Comparison of ENCODE assay signal across 7 cellular contexts in genomic region chr2:195656131-195656858, GRCh38. TPM values are rescaled to one million over a fixed set of nuclear protein-coding genes. Genes with fewer than 3 reads are reported as not detected.
DNase-seq lines count a peak whose midpoint lies in the region; ATAC-seq and TF ChIP-seq lines count a peak whose summit lies in the region.

No MANE protein-coding gene starts in this region.

- H3K27me3 ChIP-seq in H7 (ENCODE audit: control insufficient read depth, insufficient read depth, low read length) (no peaks in the 10 kb centered on the region), OCI-LY1 (ENCODE audit: insufficient read depth, low read length) (no peaks in the 10 kb centered on the region), endocrine pancreas (ENCODE audit: control insufficient read depth, insufficient read depth, low read length) (no peaks in the 10 kb centered on the region), osteoblast (ENCODE audit: insufficient read depth, low read length) (no peaks in the 10 kb centered on the region)

- ATAC-seq in HG03439 (IDR thresholded peaks at IDR 0.05; ENCODE audit: unreplicated experiment) (no peak), GM19455 (IDR thresholded peaks at IDR 0.05; ENCODE audit: unreplicated experiment) (no peak)

- H3K4me3 ChIP-seq in H7 (ENCODE audit: insufficient read depth, low read depth, low read length) (peak overlapping the region; percentile 91), OCI-LY1 (ENCODE audit: low read depth, low read length, poor library complexity, severe bottlenecking) (peak overlapping the region; percentile 90), endocrine pancreas (ENCODE audit: control insufficient read depth, insufficient read depth, low read length) (peak overlapping the region; percentile 80), osteoblast (ENCODE audit: insufficient read depth, low read length) (peak overlapping the region; percentile 88)

- H3K79me2 ChIP-seq in OCI-LY1 (ENCODE audit: insufficient read depth, low read length) (peaks cover 8% of the 10 kb centered on the region), osteoblast (ENCODE audit: insufficient read depth, low read length) (peaks cover 37% of the 10 kb centered on the region)

- no peak for DNase-seq in H7
- no peak for DNase-seq in osteoblast (ENCODE audit: insufficient read length, low spot score, missing footprints)
- DNase-seq in effector CD8-positive, alpha-beta T cell (lab: John Stamatoyannopoulos, UW), result no peak

- H3K36me3 ChIP-seq in H7 (replicated peaks; ENCODE audit: control insufficient read depth, insufficient read depth, low read length), result no peaks in the 10 kb centered on the region
- no peaks in the 10 kb centered on the region for H3K36me3 ChIP-seq in OCI-LY1 (ENCODE audit: insufficient read depth, low read length)
- no peaks in the 10 kb centered on the region for H3K36me3 ChIP-seq in endocrine pancreas (ENCODE audit: control insufficient read depth, insufficient read depth, low read length)
- H3K36me3 ChIP-seq in osteoblast (ENCODE audit: insufficient read depth, low read length), result no peaks in the 10 kb centered on the region

- H3K9me2 ChIP-seq in OCI-LY1 (ENCODE audit: low read depth, low read length), result no peaks in the 10 kb centered on the region

- no peak overlapping the region for H3K27ac ChIP-seq in OCI-LY1 (ENCODE audit: low read depth, low read length, poor library complexity, severe bottlenecking)
- peak overlapping the region; percentile 86 for H3K27ac ChIP-seq in osteoblast (ENCODE audit: low read depth, low read length)

- H2AFZ ChIP-seq in OCI-LY1 (ENCODE audit: low read length) (peak overlapping the region; percentile 7), osteoblast (ENCODE audit: low read length) (peak overlapping the region; percentile 53)

- H3F3A ChIP-seq in OCI-LY1 (ENCODE audit: insufficient read depth, low read length), result peaks cover 7% of the 10 kb centered on the region; the same call in 1 of the 2 replicates

- H3K9ac ChIP-seq in OCI-LY1 (ENCODE audit: low read length) (peak overlapping the region; percentile 83), endocrine pancreas (ENCODE audit: control insufficient read depth, insufficient read depth, low read length) (peak overlapping the region; percentile 55)

- H4K20me1 ChIP-seq in OCI-LY1 (ENCODE audit: insufficient read depth, low read length), result no peaks in the 10 kb centered on the region
- peaks cover 13% of the 10 kb centered on the region for H4K20me1 ChIP-seq in osteoblast (ENCODE audit: insufficient read depth, low read length)

- peaks cover 32% of the 10 kb centered on the region for H3K4me1 ChIP-seq in OCI-LY1 (ENCODE audit: insufficient read depth, low read length, severe bottlenecking)
- H3K4me1 ChIP-seq in endocrine pancreas (ENCODE audit: control insufficient read depth, insufficient read depth, low read length), result peaks cover 24% of the 10 kb centered on the region
- H3K4me1 ChIP-seq in osteoblast (ENCODE audit: insufficient read depth, low read length), result peaks cover 17% of the 10 kb centered on the region

- TF ChIP-seq CTCF in OCI-LY1 (IDR thresholded peaks at IDR 0.05; ENCODE audit: low read length) (no peak), osteoblast (IDR thresholded peaks at IDR 0.05; ENCODE audit: extremely low read depth, low read depth, low read length) (no peak)

- peak overlapping the region; percentile 89 for H3K4me2 ChIP-seq in OCI-LY1 (ENCODE audit: low read length)
- H3K4me2 ChIP-seq in osteoblast (ENCODE audit: insufficient read depth, low read length), result peak overlapping the region; percentile 68

- no peaks in the 10 kb centered on the region for H3K9me3 ChIP-seq in OCI-LY1 (ENCODE audit: low read length)
- H3K9me3 ChIP-seq in endocrine pancreas (ENCODE audit: control insufficient read depth, low read length), result no peaks in the 10 kb centered on the region
- H3K9me3 ChIP-seq in osteoblast (ENCODE audit: low read depth, low read length), result no peaks in the 10 kb centered on the region

RNA-seq across cellular contexts. Expression of gene SLC39A10, which starts 0.7 kb away (rescaled TPM):
- 92.6 and 111 TPM in 2 replicates for total RNA-seq in H7 (2014; rRNA removed; shearing (Covaris generic))
- total RNA-seq in osteoblast, result 31.8 and 38.0 TPM in 2 replicates
